In the genomic region with DNA sequence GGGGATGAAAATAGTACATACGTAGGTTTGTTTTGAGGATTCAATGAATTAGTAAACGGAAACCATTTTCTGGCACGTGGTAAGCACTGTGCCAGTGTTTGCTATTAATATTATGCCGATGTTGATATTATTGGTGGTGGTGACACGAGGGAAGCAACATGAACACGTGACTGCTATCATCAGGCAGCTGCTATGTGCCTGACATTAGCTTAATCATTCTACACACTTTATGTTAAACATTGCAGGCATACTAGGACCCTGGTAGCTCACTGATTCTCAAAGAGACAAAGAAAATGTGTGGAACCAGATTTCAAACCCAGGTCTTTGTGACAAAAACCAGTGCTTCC, we compare ENCODE assay signal across 1 cellular context.
TF ChIP-seq lines count a peak whose summit lies in the region.

No MANE protein-coding gene starts in this region.

TF ChIP-seq in HepG2, 621 proteins besides CTCF, POLR2A, EP300 and RAD21:
- TF ChIP-seq, protein P1, sequence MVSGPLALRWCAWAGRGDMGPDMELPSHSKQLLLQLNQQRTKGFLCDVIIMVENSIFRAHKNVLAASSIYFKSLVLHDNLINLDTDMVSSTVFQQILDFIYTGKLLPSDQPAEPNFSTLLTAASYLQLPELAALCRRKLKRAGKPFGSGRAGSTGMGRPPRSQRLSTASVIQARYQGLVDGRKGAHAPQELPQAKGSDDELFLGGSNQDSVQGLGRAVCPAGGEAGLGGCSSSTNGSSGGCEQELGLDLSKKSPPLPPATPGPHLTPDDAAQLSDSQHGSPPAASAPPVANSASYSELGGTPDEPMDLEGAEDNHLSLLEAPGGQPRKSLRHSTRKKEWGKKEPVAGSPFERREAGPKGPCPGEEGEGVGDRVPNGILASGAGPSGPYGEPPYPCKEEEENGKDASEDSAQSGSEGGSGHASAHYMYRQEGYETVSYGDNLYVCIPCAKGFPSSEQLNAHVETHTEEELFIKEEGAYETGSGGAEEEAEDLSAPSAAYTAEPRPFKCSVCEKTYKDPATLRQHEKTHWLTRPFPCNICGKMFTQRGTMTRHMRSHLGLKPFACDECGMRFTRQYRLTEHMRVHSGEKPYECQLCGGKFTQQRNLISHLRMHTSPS (CRISPR knock-in tag; IDR thresholded peaks at IDR 0.05; ENCODE audit: low read depth), result no peak
- TF ChIP-seq, protein P2, sequence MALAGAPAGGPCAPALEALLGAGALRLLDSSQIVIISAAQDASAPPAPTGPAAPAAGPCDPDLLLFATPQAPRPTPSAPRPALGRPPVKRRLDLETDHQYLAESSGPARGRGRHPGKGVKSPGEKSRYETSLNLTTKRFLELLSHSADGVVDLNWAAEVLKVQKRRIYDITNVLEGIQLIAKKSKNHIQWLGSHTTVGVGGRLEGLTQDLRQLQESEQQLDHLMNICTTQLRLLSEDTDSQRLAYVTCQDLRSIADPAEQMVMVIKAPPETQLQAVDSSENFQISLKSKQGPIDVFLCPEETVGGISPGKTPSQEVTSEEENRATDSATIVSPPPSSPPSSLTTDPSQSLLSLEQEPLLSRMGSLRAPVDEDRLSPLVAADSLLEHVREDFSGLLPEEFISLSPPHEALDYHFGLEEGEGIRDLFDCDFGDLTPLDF (CRISPR knock-in tag; IDR thresholded peaks at IDR 0.05), result no peak
- no peak for TF ChIP-seq GABPA (IDR thresholded peaks at IDR 0.05; ENCODE audit: low read depth, low read length)
- TF ChIP-seq GABPA (CRISPR knock-in tag; IDR thresholded peaks at IDR 0.05; ENCODE audit: low read depth), result no peak
- TF ChIP-seq, protein P3, sequence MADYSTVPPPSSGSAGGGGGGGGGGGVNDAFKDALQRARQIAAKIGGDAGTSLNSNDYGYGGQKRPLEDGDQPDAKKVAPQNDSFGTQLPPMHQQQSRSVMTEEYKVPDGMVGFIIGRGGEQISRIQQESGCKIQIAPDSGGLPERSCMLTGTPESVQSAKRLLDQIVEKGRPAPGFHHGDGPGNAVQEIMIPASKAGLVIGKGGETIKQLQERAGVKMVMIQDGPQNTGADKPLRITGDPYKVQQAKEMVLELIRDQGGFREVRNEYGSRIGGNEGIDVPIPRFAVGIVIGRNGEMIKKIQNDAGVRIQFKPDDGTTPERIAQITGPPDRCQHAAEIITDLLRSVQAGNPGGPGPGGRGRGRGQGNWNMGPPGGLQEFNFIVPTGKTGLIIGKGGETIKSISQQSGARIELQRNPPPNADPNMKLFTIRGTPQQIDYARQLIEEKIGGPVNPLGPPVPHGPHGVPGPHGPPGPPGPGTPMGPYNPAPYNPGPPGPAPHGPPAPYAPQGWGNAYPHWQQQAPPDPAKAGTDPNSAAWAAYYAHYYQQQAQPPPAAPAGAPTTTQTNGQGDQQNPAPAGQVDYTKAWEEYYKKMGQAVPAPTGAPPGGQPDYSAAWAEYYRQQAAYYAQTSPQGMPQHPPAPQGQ (CRISPR knock-in tag; IDR thresholded peaks at IDR 0.05; ENCODE audit: borderline replicate concordance), result no peak
- TF ChIP-seq RAD51 (IDR thresholded peaks at IDR 0.05; ENCODE audit: borderline replicate concordance), result peak; percentile 44; the same call in 1 of the 2 replicates
- TF ChIP-seq, protein P4, sequence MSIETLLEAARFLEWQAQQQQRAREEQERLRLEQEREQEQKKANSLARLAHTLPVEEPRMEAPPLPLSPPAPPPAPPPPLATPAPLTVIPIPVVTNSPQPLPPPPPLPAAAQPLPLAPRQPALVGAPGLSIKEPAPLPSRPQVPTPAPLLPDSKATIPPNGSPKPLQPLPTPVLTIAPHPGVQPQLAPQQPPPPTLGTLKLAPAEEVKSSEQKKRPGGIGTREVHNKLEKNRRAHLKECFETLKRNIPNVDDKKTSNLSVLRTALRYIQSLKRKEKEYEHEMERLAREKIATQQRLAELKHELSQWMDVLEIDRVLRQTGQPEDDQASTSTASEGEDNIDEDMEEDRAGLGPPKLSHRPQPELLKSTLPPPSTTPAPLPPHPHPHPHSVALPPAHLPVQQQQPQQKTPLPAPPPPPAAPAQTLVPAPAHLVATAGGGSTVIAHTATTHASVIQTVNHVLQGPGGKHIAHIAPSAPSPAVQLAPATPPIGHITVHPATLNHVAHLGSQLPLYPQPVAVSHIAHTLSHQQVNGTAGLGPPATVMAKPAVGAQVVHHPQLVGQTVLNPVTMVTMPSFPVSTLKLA (IDR thresholded peaks at IDR 0.05), result peak; percentile 92
- TF ChIP-seq TBL1XR1 (IDR thresholded peaks at IDR 0.05; ENCODE audit: borderline replicate concordance, low read length, partially characterized antibody), result no peak
- TF ChIP-seq, protein P5, sequence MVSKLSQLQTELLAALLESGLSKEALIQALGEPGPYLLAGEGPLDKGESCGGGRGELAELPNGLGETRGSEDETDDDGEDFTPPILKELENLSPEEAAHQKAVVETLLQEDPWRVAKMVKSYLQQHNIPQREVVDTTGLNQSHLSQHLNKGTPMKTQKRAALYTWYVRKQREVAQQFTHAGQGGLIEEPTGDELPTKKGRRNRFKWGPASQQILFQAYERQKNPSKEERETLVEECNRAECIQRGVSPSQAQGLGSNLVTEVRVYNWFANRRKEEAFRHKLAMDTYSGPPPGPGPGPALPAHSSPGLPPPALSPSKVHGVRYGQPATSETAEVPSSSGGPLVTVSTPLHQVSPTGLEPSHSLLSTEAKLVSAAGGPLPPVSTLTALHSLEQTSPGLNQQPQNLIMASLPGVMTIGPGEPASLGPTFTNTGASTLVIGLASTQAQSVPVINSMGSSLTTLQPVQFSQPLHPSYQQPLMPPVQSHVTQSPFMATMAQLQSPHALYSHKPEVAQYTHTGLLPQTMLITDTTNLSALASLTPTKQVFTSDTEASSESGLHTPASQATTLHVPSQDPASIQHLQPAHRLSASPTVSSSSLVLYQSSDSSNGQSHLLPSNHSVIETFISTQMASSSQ (IDR thresholded peaks at IDR 0.05; ENCODE audit: low read depth), result no peak
- TF ChIP-seq, protein P5 (CRISPR knock-in tag; IDR thresholded peaks at IDR 0.05; ENCODE audit: borderline replicate concordance), result no peak
- TF ChIP-seq KAT8 (CRISPR knock-in tag; IDR thresholded peaks at IDR 0.05), result no peak
- TF ChIP-seq ZBTB1 (CRISPR knock-in tag; IDR thresholded peaks at IDR 0.05; ENCODE audit: borderline replicate concordance), result no peak
- no peak for TF ChIP-seq ZNF615 (CRISPR knock-in tag; IDR thresholded peaks at IDR 0.05; ENCODE audit: borderline replicate concordance)
- TF ChIP-seq ZNF510 (CRISPR knock-in tag; IDR thresholded peaks at IDR 0.05; ENCODE audit: low read depth), result no peak
- TF ChIP-seq, protein P6, sequence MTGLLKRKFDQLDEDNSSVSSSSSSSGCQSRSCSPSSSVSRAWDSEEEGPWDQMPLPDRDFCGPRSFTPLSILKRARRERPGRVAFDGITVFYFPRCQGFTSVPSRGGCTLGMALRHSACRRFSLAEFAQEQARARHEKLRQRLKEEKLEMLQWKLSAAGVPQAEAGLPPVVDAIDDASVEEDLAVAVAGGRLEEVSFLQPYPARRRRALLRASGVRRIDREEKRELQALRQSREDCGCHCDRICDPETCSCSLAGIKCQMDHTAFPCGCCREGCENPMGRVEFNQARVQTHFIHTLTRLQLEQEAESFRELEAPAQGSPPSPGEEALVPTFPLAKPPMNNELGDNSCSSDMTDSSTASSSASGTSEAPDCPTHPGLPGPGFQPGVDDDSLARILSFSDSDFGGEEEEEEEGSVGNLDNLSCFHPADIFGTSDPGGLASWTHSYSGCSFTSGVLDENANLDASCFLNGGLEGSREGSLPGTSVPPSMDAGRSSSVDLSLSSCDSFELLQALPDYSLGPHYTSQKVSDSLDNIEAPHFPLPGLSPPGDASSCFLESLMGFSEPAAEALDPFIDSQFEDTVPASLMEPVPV (CRISPR knock-in tag; IDR thresholded peaks at IDR 0.05), result no peak
- TF ChIP-seq, protein P7, sequence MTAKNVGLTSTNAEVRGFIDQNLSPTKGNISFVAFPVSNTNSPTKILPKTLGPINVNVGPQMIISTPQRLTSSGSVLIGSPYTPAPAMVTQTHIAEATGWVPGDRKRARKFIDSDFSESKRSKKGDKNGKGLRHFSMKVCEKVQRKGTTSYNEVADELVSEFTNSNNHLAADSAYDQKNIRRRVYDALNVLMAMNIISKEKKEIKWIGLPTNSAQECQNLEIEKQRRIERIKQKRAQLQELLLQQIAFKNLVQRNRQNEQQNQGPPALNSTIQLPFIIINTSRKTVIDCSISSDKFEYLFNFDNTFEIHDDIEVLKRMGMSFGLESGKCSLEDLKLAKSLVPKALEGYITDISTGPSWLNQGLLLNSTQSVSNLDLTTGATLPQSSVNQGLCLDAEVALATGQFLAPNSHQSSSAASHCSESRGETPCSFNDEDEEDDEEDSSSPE (CRISPR knock-in tag; IDR thresholded peaks at IDR 0.05), result no peak
- TF ChIP-seq, protein P8, sequence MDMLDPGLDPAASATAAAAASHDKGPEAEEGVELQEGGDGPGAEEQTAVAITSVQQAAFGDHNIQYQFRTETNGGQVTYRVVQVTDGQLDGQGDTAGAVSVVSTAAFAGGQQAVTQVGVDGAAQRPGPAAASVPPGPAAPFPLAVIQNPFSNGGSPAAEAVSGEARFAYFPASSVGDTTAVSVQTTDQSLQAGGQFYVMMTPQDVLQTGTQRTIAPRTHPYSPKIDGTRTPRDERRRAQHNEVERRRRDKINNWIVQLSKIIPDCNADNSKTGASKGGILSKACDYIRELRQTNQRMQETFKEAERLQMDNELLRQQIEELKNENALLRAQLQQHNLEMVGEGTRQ (IDR thresholded peaks at IDR 0.05; ENCODE audit: low read depth, low read length), result peak; percentile 61
- TF ChIP-seq, protein P8 (CRISPR knock-in tag; IDR thresholded peaks at IDR 0.05; ENCODE audit: borderline replicate concordance), result no peak; the same call in 1 of the 2 replicates
- peak; percentile 14; the same call in 1 of the 2 replicates for TF ChIP-seq BHLHE40 (IDR thresholded peaks at IDR 0.05; ENCODE audit: low read length)
- TF ChIP-seq ZFP41 (CRISPR knock-in tag; IDR thresholded peaks at IDR 0.05; ENCODE audit: borderline replicate concordance), result no peak
- no peak for TF ChIP-seq TOPORS (CRISPR knock-in tag; IDR thresholded peaks at IDR 0.05)
- no peak for TF ChIP-seq PHF21A (CRISPR knock-in tag; IDR thresholded peaks at IDR 0.05)
- TF ChIP-seq ZNF282 (IDR thresholded peaks at IDR 0.05; ENCODE audit: partially characterized antibody), result no peak
- no peak for TF ChIP-seq SOX6 (IDR thresholded peaks at IDR 0.05)
- 0 out of 2 replicates have a peak, but pooled peaks have one; percentile 6 for TF ChIP-seq SOX6 (CRISPR knock-in tag; IDR thresholded peaks at IDR 0.05)
- peak; percentile 19 for TF ChIP-seq CHD4 (IDR thresholded peaks at IDR 0.05; ENCODE audit: borderline replicate concordance, low read length)
- TF ChIP-seq, protein P9, sequence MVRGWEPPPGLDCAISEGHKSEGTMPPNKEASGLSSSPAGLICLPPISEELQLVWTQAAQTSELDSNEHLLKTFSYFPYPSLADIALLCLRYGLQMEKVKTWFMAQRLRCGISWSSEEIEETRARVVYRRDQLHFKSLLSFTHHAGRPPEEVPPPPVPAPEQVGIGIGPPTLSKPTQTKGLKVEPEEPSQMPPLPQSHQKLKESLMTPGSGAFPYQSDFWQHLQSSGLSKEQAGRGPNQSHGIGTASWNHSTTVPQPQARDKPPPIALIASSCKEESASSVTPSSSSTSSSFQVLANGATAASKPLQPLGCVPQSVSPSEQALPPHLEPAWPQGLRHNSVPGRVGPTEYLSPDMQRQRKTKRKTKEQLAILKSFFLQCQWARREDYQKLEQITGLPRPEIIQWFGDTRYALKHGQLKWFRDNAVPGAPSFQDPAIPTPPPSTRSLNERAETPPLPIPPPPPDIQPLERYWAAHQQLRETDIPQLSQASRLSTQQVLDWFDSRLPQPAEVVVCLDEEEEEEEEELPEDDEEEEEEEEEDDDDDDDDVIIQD (CRISPR knock-in tag; IDR thresholded peaks at IDR 0.05; ENCODE audit: low read depth), result no peak
- TF ChIP-seq PRPF4 (IDR thresholded peaks at IDR 0.05; ENCODE audit: low read depth, low read length, poor library complexity, severe bottlenecking), result no peak
- no peak for TF ChIP-seq ZNF543 (CRISPR knock-in tag; IDR thresholded peaks at IDR 0.05)
- no peak for TF ChIP-seq ZNF235 (CRISPR knock-in tag; IDR thresholded peaks at IDR 0.05; ENCODE audit: borderline replicate concordance)
- TF ChIP-seq ZMYM4 (CRISPR knock-in tag; IDR thresholded peaks at IDR 0.05), result no peak
- TF ChIP-seq ZNF629 (CRISPR knock-in tag; conservative IDR thresholded peaks at IDR 0.05), result no peak
- no peak for TF ChIP-seq ZNF678 (CRISPR knock-in tag; IDR thresholded peaks at IDR 0.05)
